In the genomic region with DNA sequence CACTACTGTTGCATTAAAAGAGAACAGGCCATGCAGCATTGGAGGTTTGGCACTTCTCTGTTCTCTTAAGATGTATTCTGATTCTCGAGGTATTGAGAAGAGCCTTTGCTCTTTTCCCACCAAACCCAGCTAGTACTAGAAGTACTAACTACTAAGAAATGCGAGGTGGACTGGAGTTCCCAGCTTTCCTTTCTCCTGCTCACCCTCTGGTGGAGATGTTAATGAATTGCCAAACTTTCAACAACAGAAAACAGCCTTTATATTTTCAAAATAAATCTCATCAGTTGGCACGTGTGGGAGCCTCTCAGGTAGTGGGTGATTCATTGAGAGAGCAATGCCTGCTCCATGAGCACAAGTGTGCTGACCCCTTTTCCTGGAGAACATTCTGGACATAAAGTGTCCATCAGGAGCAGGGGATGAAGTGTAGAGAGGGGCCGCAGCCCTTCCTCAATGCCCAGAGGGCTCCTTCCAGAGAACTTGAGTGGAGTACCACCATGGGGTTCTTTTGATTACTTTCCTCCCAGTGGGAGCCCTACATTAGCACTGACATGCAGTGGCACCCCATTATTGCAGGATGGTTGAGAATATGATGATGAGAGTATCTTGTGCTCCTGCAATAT, we compare ENCODE assay signal across 12 cellular contexts. TPM values are rescaled to one million over a fixed set of nuclear protein-coding genes. Genes with fewer than 3 reads are reported as not detected.
DNase-seq lines count a peak whose midpoint lies in the region; ATAC-seq, FAIRE-seq and TF ChIP-seq lines count a peak whose summit lies in the region.
"Had no signal": no experiment of that assay in that cellular context is flagged by ENCODE, and none has a peak within 500 bp of the region (broad histone marks: within the 10 kb centered on the region; RNA-seq: fewer than 3 reads in every experiment).

No MANE protein-coding gene starts in this region.

- peak overlapping the region in 1 of 3 experiments; percentile 20 for H3K27ac Mint-ChIP-seq in nephron

- H3K9me3 Mint-ChIP-seq in nephron: no peaks in the 10 kb centered on the region

- CTCF ChIA-PET in GM12878 (lab: Yijun Ruan, JAX): interaction anchor here (0.7 to 1.0 kb wide), 2 partner anchors 232 to 233 kb away, joined by 3 read pairs; no protein-coding TSS in a partner anchor

- H3K4me3 ChIP-seq in GM12878 (no peak overlapping the region), heart left ventricle (no peak overlapping the region)
- H3K4me3 ChIP-seq: SJCRH30 had no signal

- TF ChIP-seq EP300 in GM12878 (IDR thresholded peaks at IDR 0.05; ENCODE audit: borderline replicate concordance in 1 of 2, control insufficient read depth in 1 of 2, low read depth in 2 of 2, low read length in 2 of 2): no peak

- H2AFZ ChIP-seq in GM12878 (ENCODE audit: control insufficient read depth, low read depth, low read length): no peak overlapping the region

- TF ChIP-seq CTCF in GM12878 (IDR thresholded peaks at IDR 0.05 in 2 of 3, conservative IDR thresholded peaks at IDR 0.05 in 1 of 3; ENCODE audit: control insufficient read depth in 2 of 3, extremely low read depth in 1 of 3, insufficient read depth in 1 of 3, low read depth in 3 of 3, low read length in 3 of 3) (peak in 1 of 3 experiments; percentile 19; a peak in 1 of 6 replicates), nephron (IDR thresholded peaks at IDR 0.05; ENCODE audit: unreplicated experiment in 3 of 3) (peak; percentile 48 to 63 (median 57)), heart left ventricle (IDR thresholded peaks at IDR 0.05) (no peak)

- no peaks in the 10 kb centered on the region for H3K36me3 Mint-ChIP-seq in nephron (ENCODE audit: low read depth)

- in situ Hi-C loops in GM12878 (cut with MboI): no loop called here

- POLR2A ChIA-PET in GM12878 (lab: Charles Lee): no interaction called here

- 0 out of 2 replicates have a peak, but pooled peaks have one; percentile 17 for TF ChIP-seq RAD21 in GM12878 (IDR thresholded peaks at IDR 0.05; ENCODE audit: insufficient read depth, low read depth, low read length)

- peaks cover 96% of the 10 kb centered on the region for H3K27me3 Mint-ChIP-seq in nephron (ENCODE audit: low read depth)

- H3K9ac ChIP-seq in GM12878 (ENCODE audit: control insufficient read depth, insufficient read depth, low read length): no peak overlapping the region

- H3K9me3 ChIP-seq in GM12878 (replicated peaks; ENCODE audit: control insufficient read depth, insufficient read depth, low read length): no peaks in the 10 kb centered on the region
- H3K9me3 ChIP-seq in heart left ventricle: no peaks in the 10 kb centered on the region
- H3K9me3 ChIP-seq: SJCRH30 had no signal

- SMC1A ChIA-PET in GM12878 (lab: Charles Lee; ENCODE audit: uncharacterized antibody, unreplicated experiment): interaction anchor here (1.1 kb wide), 1 partner anchor 13 kb away, joined by 3 read pairs; no protein-coding TSS in a partner anchor

- H3K36me3 ChIP-seq in GM12878 (ENCODE audit: control insufficient read depth in 2 of 2, insufficient read depth in 2 of 2, low read length in 1 of 2): no peaks in the 10 kb centered on the region
- H3K36me3 ChIP-seq in heart left ventricle: no peaks in the 10 kb centered on the region
- H3K36me3 ChIP-seq: SJCRH30 had no signal

- no peaks in the 10 kb centered on the region for H4K20me1 ChIP-seq in GM12878 (ENCODE audit: control insufficient read depth, insufficient read depth)

- H3K4me1 ChIP-seq in GM12878 (ENCODE audit: control insufficient read depth, insufficient read depth, low read length) (peaks cover 5% of the 10 kb centered on the region), heart left ventricle (peaks cover 0 to 15% (median 8%) of the 10 kb centered on the region in 12 donors)

- H3K4me3 Mint-ChIP-seq in nephron: no peak overlapping the region

- H3K4me1 Mint-ChIP-seq in nephron: peaks cover 22% of the 10 kb centered on the region

- H3K79me2 ChIP-seq in GM12878 (ENCODE audit: control insufficient read depth, insufficient read depth, low read length): no peaks in the 10 kb centered on the region

- no TSS peak for BruUV-seq in GM12878 (replicated peaks; lab: Mats Ljungman, UMichigan)

- intact Hi-C loops in GM12878 (cut with micrococcal nuclease; ENCODE audit: unreplicated experiment): no loop called here
- intact Hi-C loops in heart left ventricle (cut with DNase I): loop anchor here in 6 of 10 donors (5.0 kb wide), 1 partner anchor 234 kb away; no protein-coding TSS in a partner anchor

- 26% methylated on average over 4 of the region's 4 CpGs for WGBS in GM12878 (ENCODE audit: insufficient coverage, insufficient replicate concordance, low lambda C conversion rate, missing lambda C conversion rate)
- 43 to 61% (median 53%) methylated on average over 4 of the region's 4 CpGs for WGBS in heart left ventricle, 4 donors

- no peak for ATAC-seq in GM12878
- no peak for ATAC-seq in HG03342 (IDR thresholded peaks at IDR 0.05; ENCODE audit: unreplicated experiment)
- no peak for ATAC-seq in heart left ventricle
- ATAC-seq: left colon had no signal

- DNase-seq in EL (peak; percentile 62), M059J (ENCODE audit: low read depth) (peak; percentile 63), GM12878 (ENCODE audit: low read depth, low spot score) (no peak), GF-D8 (lab: John Stamatoyannopoulos, UW) (no peak), heart left ventricle (no peak), GDM1 (lab: John Stamatoyannopoulos, UW) (no peak)
- DNase-seq: activated naive CD4-positive, alpha-beta T cell treated with anti-CD3 and anti-CD28 coated beads, Interleukin-2, amount 50 U/mL, for 16 hours; left colon; stimulated activated CD4-positive, alpha-beta T cell treated with anti-CD3 and anti-CD28 coated beads, Interleukin-2, amount 100 ng/mL, for 24 hours had no signal

- no peak for FAIRE-seq in GM12878 (lab: Jason Lieb, UNC)

- H3K27me3 ChIP-seq in GM12878 (replicated peaks in 1 of 2; ENCODE audit: control insufficient read depth in 2 of 2, insufficient read depth in 2 of 2, low read length in 1 of 2) (peaks cover 14 to 16% of the 10 kb centered on the region in 2 experiments), heart left ventricle (peaks cover 7 to 100% (median 65%) of the 10 kb centered on the region in 9 donors)

- RAD21 ChIA-PET in GM12878 (lab: Charles Lee; ENCODE audit: unreplicated experiment): no interaction called here

- TF ChIP-seq POLR2A in GM12878 (IDR thresholded peaks at IDR 0.05; ENCODE audit: low read depth, low read length) (no peak), heart left ventricle (IDR thresholded peaks at IDR 0.05) (no peak)

- H3K27ac ChIP-seq in GM12878 (ENCODE audit: control insufficient read depth, insufficient read depth) (no peak overlapping the region), heart left ventricle (no peak overlapping the region)
- H3K27ac ChIP-seq: SJCRH30 had no signal

- no peak overlapping the region for H3K4me2 ChIP-seq in GM12878 (ENCODE audit: control insufficient read depth, insufficient read depth)

TF ChIP-seq in GM12878, 131 proteins besides CTCF, POLR2A, EP300 and RAD21 (continues in another document):
- TF ChIP-seq, protein P1, sequence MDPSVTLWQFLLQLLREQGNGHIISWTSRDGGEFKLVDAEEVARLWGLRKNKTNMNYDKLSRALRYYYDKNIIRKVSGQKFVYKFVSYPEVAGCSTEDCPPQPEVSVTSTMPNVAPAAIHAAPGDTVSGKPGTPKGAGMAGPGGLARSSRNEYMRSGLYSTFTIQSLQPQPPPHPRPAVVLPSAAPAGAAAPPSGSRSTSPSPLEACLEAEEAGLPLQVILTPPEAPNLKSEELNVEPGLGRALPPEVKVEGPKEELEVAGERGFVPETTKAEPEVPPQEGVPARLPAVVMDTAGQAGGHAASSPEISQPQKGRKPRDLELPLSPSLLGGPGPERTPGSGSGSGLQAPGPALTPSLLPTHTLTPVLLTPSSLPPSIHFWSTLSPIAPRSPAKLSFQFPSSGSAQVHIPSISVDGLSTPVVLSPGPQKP (IDR thresholded peaks at IDR 0.05; ENCODE audit: low read depth, low read length): no peak
- TF ChIP-seq NFIC (IDR thresholded peaks at IDR 0.05; ENCODE audit: low read depth, low read length) (no peak), SPI1 (IDR thresholded peaks at IDR 0.05; ENCODE audit: borderline replicate concordance, insufficient read depth, low read depth, low read length) (no peak), PAX8 (IDR thresholded peaks at IDR 0.05) (no peak), POLR2AphosphoS5 (IDR thresholded peaks at IDR 0.05; ENCODE audit: low read length) (no peak), EZH2 (IDR thresholded peaks at IDR 0.05; ENCODE audit: borderline replicate concordance, control insufficient read depth, low read depth, low read length) (no peak)
- TF ChIP-seq, protein P2, sequence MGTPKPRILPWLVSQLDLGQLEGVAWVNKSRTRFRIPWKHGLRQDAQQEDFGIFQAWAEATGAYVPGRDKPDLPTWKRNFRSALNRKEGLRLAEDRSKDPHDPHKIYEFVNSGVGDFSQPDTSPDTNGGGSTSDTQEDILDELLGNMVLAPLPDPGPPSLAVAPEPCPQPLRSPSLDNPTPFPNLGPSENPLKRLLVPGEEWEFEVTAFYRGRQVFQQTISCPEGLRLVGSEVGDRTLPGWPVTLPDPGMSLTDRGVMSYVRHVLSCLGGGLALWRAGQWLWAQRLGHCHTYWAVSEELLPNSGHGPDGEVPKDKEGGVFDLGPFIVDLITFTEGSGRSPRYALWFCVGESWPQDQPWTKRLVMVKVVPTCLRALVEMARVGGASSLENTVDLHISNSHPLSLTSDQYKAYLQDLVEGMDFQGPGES (IDR thresholded peaks at IDR 0.05): no peak

RNA-seq across cellular contexts. Expression of a gene that starts 45.7 kb away (rescaled TPM):
- total RNA-seq in M059J (2014; rRNA removed; shearing (Covaris generic)): not detected in 2 replicates
- total RNA-seq in GM12878 (2013; cell fraction: nucleolus; rRNA removed): not detected in 2 replicates
- total RNA-seq in GM12878 (2014; rRNA removed) (not detected in 2 replicates), GM12878 (2014; rRNA removed; fragmentation: Illumina TruSeq; extraction: Trizol) (not detected in 2 replicates), GM12878 (2021) (not detected in 2 replicates), heart left ventricle (not detected)
- not detected for polyA plus RNA-seq in GM12878 (2011; ENCODE audit: low read depth)
- polyA plus RNA-seq in GM12878 (2011; rRNA removed) (not detected in 2 replicates), GM12878 (2014; fragmentation: Illumina TruSeq; extraction: Trizol) (not detected in 2 replicates), GM12878 (2014; fragmentation: Nextera tagmentation; extraction: Ambion mirVana) (not detected), GM12878 (2014; rRNA removed) (not detected in 2 replicates), GM12878 (2016; fragmentation: Nextera tagmentation; extraction: Ambion mirVana) (not detected), heart left ventricle (not detected)
- not detected in 2 replicates for polyA plus RNA-seq in GM12878 (2011; cell fraction: cytosol; rRNA removed)
- polyA plus RNA-seq in GM12878 (2011; cell fraction: nucleus; rRNA removed): not detected in 2 replicates
- not detected in 2 replicates for polyA plus RNA-seq in GM12878 (2012)
- polyA minus RNA-seq in GM12878 (2011; rRNA and poly(A)+ RNA removed): not detected in 2 replicates
- polyA minus RNA-seq in GM12878 (2011; cell fraction: cytosol; rRNA and poly(A)+ RNA removed): not detected in 2 replicates
- polyA minus RNA-seq in GM12878 (2011; cell fraction: nucleus; rRNA and poly(A)+ RNA removed): not detected in 2 replicates
- total RNA-seq: left colon, SJCRH30 had no signal

Comparison
In these comparisons a context has a peak if more than half of its experiments do, and no peak if none do; other contexts are left out.
1. DNase-seq: peak in EL (single experiment) and M059J (single experiment); none in GM12878 (single experiment), GF-D8 (single experiment), heart left ventricle (0 of 5) and GDM1 (single experiment).
2. CTCF ChIP-seq: peak in nephron (3 of 3); none in heart left ventricle (0 of 12).